Comparison of ENCODE assay signal across 25 cellular contexts in genomic region chr21:36702622-36702968, GRCh38. TPM values are rescaled to one million over a fixed set of nuclear protein-coding genes. Genes with fewer than 3 reads are reported as not detected.
DNase-seq lines count a peak whose midpoint lies in the region; ATAC-seq and TF ChIP-seq lines count a peak whose summit lies in the region.
"Had no signal": no experiment of that assay in that cellular context is flagged by ENCODE, and none has a peak within 500 bp of the region (broad histone marks: within the 10 kb centered on the region; RNA-seq: fewer than 3 reads in every experiment).

No MANE protein-coding gene starts in this region.

- POLR2A ChIA-PET in Panc1 (lab: Charles Lee) = no interaction called here

- no TSS peak for BruUV-seq in Panc1 (replicated peaks; lab: Mats Ljungman, UMichigan)

- no peaks in the 10 kb centered on the region for H3K9me3 ChIP-seq in Panc1 (ENCODE audit: control insufficient read depth, insufficient read depth, low read depth, low read length)
- peaks cover 0 to 5% of the 10 kb centered on the region in 2 donors for H3K9me3 ChIP-seq in esophagus (ENCODE audit: control insufficient read depth in 2 of 2, insufficient read depth in 1 of 2, low read depth in 1 of 2, low read length in 1 of 2)
- H3K9me3 ChIP-seq: body of pancreas, gastrocnemius medialis, sigmoid colon, transverse colon had no signal

- CTCF ChIA-PET in Panc1 (lab: Charles Lee) = interaction anchor here (2.1 kb wide), 1 partner anchor 72 kb away, joined by 6 read pairs; no protein-coding TSS in a partner anchor

- H3K36me3 ChIP-seq in H7 (replicated peaks; ENCODE audit: control insufficient read depth, insufficient read depth, low read length) = no peaks in the 10 kb centered on the region
- no peaks in the 10 kb centered on the region; the same call in 1 of the 2 replicates for H3K36me3 ChIP-seq in Panc1 (ENCODE audit: control insufficient read depth, insufficient read depth, low read length)
- H3K36me3 ChIP-seq in esophagus (ENCODE audit: control insufficient read depth in 2 of 2, insufficient read depth in 2 of 2, low read length in 1 of 2) = peaks cover 0 to 4% of the 10 kb centered on the region in 2 donors
- H3K36me3 ChIP-seq: gastrocnemius medialis, sigmoid colon, transverse colon had no signal

- intact Hi-C loops in Panc1 (cut with micrococcal nuclease; ENCODE audit: unreplicated experiment) (no loop called here), sciatic nerve (cut with DNase I) (no loop called here)

- peaks cover 100% of the 10 kb centered on the region for H3K27me3 ChIP-seq in H7 (ENCODE audit: control insufficient read depth, insufficient read depth, low read length)
- no peaks in the 10 kb centered on the region for H3K27me3 ChIP-seq in Panc1 (ENCODE audit: control insufficient read depth, insufficient read depth, low read length)
- H3K27me3 ChIP-seq in esophagus (ENCODE audit: control insufficient read depth in 1 of 2, insufficient read depth in 2 of 2, low read length in 2 of 2) = peaks cover 0 to 4% of the 10 kb centered on the region in 2 donors

- whole genome bisulfite sequencing in esophagus, 2 donors = 15 to 25% methylated on average over 6 of the region's 6 CpGs

- ATAC-seq in Panc1 (no peak), sciatic nerve (no peak)
- ATAC-seq: body of pancreas, gastrocnemius medialis, Right ventricle myocardium inferior had no signal

- H3K4me3 ChIP-seq in H7 (ENCODE audit: insufficient read depth, low read depth, low read length) = no peak overlapping the region
- no peak overlapping the region; a peak in 1 of 4 replicates for H3K4me3 ChIP-seq in Panc1 (ENCODE audit: low read depth in 2 of 2, low read length in 2 of 2)
- H3K4me3 ChIP-seq in esophagus (ENCODE audit: low read depth in 1 of 2, low read length in 2 of 2) = peak overlapping the region; percentile 75 to 89
- H3K4me3 ChIP-seq: body of pancreas, gastrocnemius medialis, sigmoid colon, transverse colon had no signal

- peak overlapping the region; percentile 91 for H3K27ac ChIP-seq in Panc1 (ENCODE audit: low read length)
- peak overlapping the region; percentile 35 to 58 for H3K27ac ChIP-seq in esophagus (ENCODE audit: low read depth in 2 of 2, low read length in 1 of 2)
- no peak overlapping the region for H3K27ac ChIP-seq in caudate nucleus (ENCODE audit: low read depth, low read length)
- H3K27ac ChIP-seq: body of pancreas, gastrocnemius medialis, HL-60, sigmoid colon, transverse colon had no signal

- DNase-seq in H7 = peak; percentile 30
- no peak for DNase-seq in Panc1 (ENCODE audit: low read depth, low spot score)
- DNase-seq in sciatic nerve (ENCODE audit: low spot score) = peak; percentile 7
- DNase-seq in HuH-7 (ENCODE audit: low spot score) = no peak
- no peak for DNase-seq in caudate nucleus (lab: John Stamatoyannopoulos, UW)
- no peak for DNase-seq in ecto neural progenitor cell (ENCODE audit: low spot score)
- DNase-seq: activated CD4-positive, alpha-beta T cell treated with anti-CD3 and anti-CD28 coated beads, Interleukin-2, amount 50 U/mL, for 1 hour; activated CD8-positive, alpha-beta memory T cell treated with anti-CD3 and anti-CD28 coated beads, Interleukin-2, amount 50 U/mL, for 48 hours; activated effector memory CD4-positive, alpha-beta T cell treated with Interleukin-2 at 50 U/mL for 16 hours; body of pancreas; CD4-positive, CD25-positive, alpha-beta regulatory T cell; effector CD4-positive, alpha-beta T cell; gastrocnemius medialis; hypothalamus; NCI-H1105; NCI-H2029; NCI-H69; nephron progenitor cell; sigmoid colon; transverse colon had no signal

- TF ChIP-seq CTCF in Panc1 (IDR thresholded peaks at IDR 0.05) = no peak

- in situ Hi-C loops in Panc1 (cut with HindIII; ENCODE audit: low pct_unique_long_range_greater_than_20kb, low sequenced_read_pairs) = no loop called here

- H3K4me1 ChIP-seq in Panc1 (ENCODE audit: control insufficient read depth, insufficient read depth, low read length) (peaks cover 12% of the 10 kb centered on the region), esophagus (ENCODE audit: control insufficient read depth in 2 of 2, insufficient read depth in 2 of 2, low read length in 1 of 2) (peaks cover 5 to 6% of the 10 kb centered on the region in 2 donors)

RNA-seq across cellular contexts. Expression of gene SIM2, which starts 3.7 kb away (rescaled TPM):
- total RNA-seq in H7 (2014; rRNA removed; shearing (Covaris generic)) = 0.07 and 0.11 TPM in 2 replicates
- total RNA-seq in Panc1 (2021; ENCODE audit: unreplicated experiment) = 11.5 TPM
- 9.4 TPM for polyA plus RNA-seq in Panc1 (2012; ENCODE audit: insufficient read length)
- polyA plus RNA-seq in esophagus = 10 to 100 TPM; 18.7 to 42.9 TPM
- not detected for total RNA-seq in sciatic nerve
- total RNA-seq: CD4-positive, CD25-positive, alpha-beta regulatory T cell; liver; Right ventricle myocardium inferior; sigmoid colon; T-helper 2 cell treated with Interferon-gamma antibody and Interleukin-4, amounts not matched to agents 100 ng/mL and 5 ng/mL, for 36 hours had no signal

Comparison
In these comparisons a context has a peak if more than half of its experiments do, and no peak if none do; other contexts are left out.
1. DNase-seq: peak in H7 (single experiment) and sciatic nerve (single experiment); none in Panc1 (single experiment), HuH-7 (single experiment), caudate nucleus (0 of 61) and ecto neural progenitor cell (single experiment).
2. H3K4me3 ChIP-seq: peak in esophagus (2 of 2); none in H7 (single experiment) and Panc1 (0 of 2).
3. RNA of gene SIM2, which starts 3.7 kb away (total RNA-seq): 11.5 TPM in Panc1 (single experiment); 0.07 to 0.11 TPM in H7 and not detected in sciatic nerve (single experiment); every median in the first group is over 10 times any median in the second.